ENCODE assay signal across 8 cellular contexts in genomic region chr4:2754848-2755820, GRCh38. TPM values are rescaled to one million over a fixed set of nuclear protein-coding genes. Genes with fewer than 3 reads are reported as not detected.
DNase-seq lines count a peak whose midpoint lies in the region; ATAC-seq and TF ChIP-seq lines count a peak whose summit lies in the region.

No MANE protein-coding gene starts in this region.

- intact Hi-C loops in cardiac septum (cut with DNase I): loop anchor here (10.0 kb wide), 1 partner anchor 220 kb away; the partner anchor contains the start of gene FAM193A
- intact Hi-C loops in breast epithelium (cut with DNase I; ENCODE audit: low total_unique reads): no loop called here
- intact Hi-C loops in vagina (cut with DNase I): loop anchor here (10.0 kb wide), 1 partner anchor 180 kb away; no protein-coding TSS in a partner anchor

- DNase-seq in cardiac muscle cell (ENCODE audit: low read depth in 1 of 2, low spot score in 1 of 2) (no peak), cardiac septum (ENCODE audit: low spot score) (no peak), breast epithelium (ENCODE audit: low spot score in 2 of 2) (no peak), vagina (ENCODE audit: extremely low spot score in 2 of 2) (peak in 1 of 2 donors; percentile 82), cerebellum (ENCODE audit: low spot score) (no peak)
- DNase-seq in activated CD4-positive, alpha-beta T cell treated with anti-CD3 and anti-CD28 coated beads, Interleukin-2, amount 50 U/mL, for 1 hour: no peak

- H3K36me3 ChIP-seq in cardiac muscle cell: no peaks in the 10 kb centered on the region
- H3K36me3 ChIP-seq in breast epithelium: no peaks in the 10 kb centered on the region
- H3K36me3 ChIP-seq in mesodermal cell (ENCODE audit: control insufficient read depth, insufficient read depth, low read length): peaks cover 26% of the 10 kb centered on the region
- H3K36me3 ChIP-seq in vagina: no peaks in the 10 kb centered on the region

- H3K9me3 ChIP-seq in cardiac muscle cell (ENCODE audit: low read depth) (no peaks in the 10 kb centered on the region), breast epithelium (no peaks in the 10 kb centered on the region), mesodermal cell (ENCODE audit: control insufficient read depth, low read length) (no peaks in the 10 kb centered on the region), vagina (no peaks in the 10 kb centered on the region)

- TF ChIP-seq CTCF in cardiac muscle cell (IDR thresholded peaks at IDR 0.05; ENCODE audit: low read depth, low read length) (no peak), breast epithelium (IDR thresholded peaks at IDR 0.05) (no peak), vagina (IDR thresholded peaks at IDR 0.05) (no peak)

- H3K4me3 ChIP-seq in cardiac muscle cell (peak overlapping the region; percentile 93), breast epithelium (peak overlapping the region; percentile 80 to 92 (median 83)), mesodermal cell (ENCODE audit: extremely low read depth, insufficient read depth, low read length, poor library complexity, severe bottlenecking) (peak overlapping the region; percentile 77), vagina (peak overlapping the region; percentile 67 to 89)

- TF ChIP-seq POLR2A in breast epithelium (IDR thresholded peaks at IDR 0.05) (no peak), vagina (IDR thresholded peaks at IDR 0.05) (no peak)

- WGBS in mesodermal cell (ENCODE audit: insufficient coverage in 2 of 2), 2 experiments: 81 to 87% methylated on average over 15 to 18 of the region's 23 CpGs

- H3K27ac ChIP-seq in cardiac muscle cell: peak overlapping the region; percentile 59
- H3K27ac ChIP-seq in breast epithelium: peak overlapping the region; percentile 73 to 92
- H3K27ac ChIP-seq in mesodermal cell (ENCODE audit: low read depth, low read length, severe bottlenecking): no peak overlapping the region
- peak overlapping the region; percentile 63 for H3K27ac ChIP-seq in vagina

- ATAC-seq in GM19351 (IDR thresholded peaks at IDR 0.05; ENCODE audit: unreplicated experiment): no peak

- no peaks in the 10 kb centered on the region for H3K27me3 ChIP-seq in cardiac muscle cell
- no peaks in the 10 kb centered on the region for H3K27me3 ChIP-seq in breast epithelium
- no peaks in the 10 kb centered on the region for H3K27me3 ChIP-seq in vagina

- H3K4me1 ChIP-seq in cardiac muscle cell (ENCODE audit: low read depth): peaks cover 19% of the 10 kb centered on the region
- H3K4me1 ChIP-seq in breast epithelium: peaks cover 4 to 8% of the 10 kb centered on the region in 2 donors
- peaks cover 11% of the 10 kb centered on the region for H3K4me1 ChIP-seq in mesodermal cell (ENCODE audit: control insufficient read depth, insufficient read depth, low read length, poor library complexity, severe bottlenecking)
- peaks cover 38% of the 10 kb centered on the region for H3K4me1 ChIP-seq in vagina

RNA-seq across cellular contexts. Expression of gene TNIP2, which starts 1.0 kb away (rescaled TPM):
- total RNA-seq in cardiac muscle cell (41.7 and 58.5 TPM in 2 replicates), cardiac septum (22.6 TPM), breast epithelium (10 to 100 TPM; 46.4 to 73.4 (median 64.2) TPM), vagina (57.0 TPM), cerebellum (6.8 TPM)
- 32.7 and 48.3 TPM in 2 replicates for polyA plus RNA-seq in cardiac muscle cell
- polyA plus RNA-seq in mesodermal cell (2013, experiment 1 of 2): 37.3 TPM
- polyA plus RNA-seq in mesodermal cell (2013, experiment 2 of 2): 34.3 TPM

RNA-seq across cellular contexts. Expression of gene SH3BP2, which starts 37.8 kb away (rescaled TPM):
- total RNA-seq in cardiac muscle cell (19.6 and 31.7 TPM in 2 replicates), cardiac septum (19.1 TPM), breast epithelium (10 to 100 TPM; 40.5 to 74.8 (median 59.3) TPM), vagina (102 TPM), cerebellum (31.2 TPM)
- polyA plus RNA-seq in cardiac muscle cell: 8.5 and 16.9 TPM in 2 replicates
- polyA plus RNA-seq in mesodermal cell (2013, experiment 1 of 2): 26.8 TPM
- polyA plus RNA-seq in mesodermal cell (2013, experiment 2 of 2): 19.3 TPM
